Comparison of ENCODE assay signal across 8 cellular contexts in genomic region chr19:32674959-32675719, GRCh38. TPM values are rescaled to one million over a fixed set of nuclear protein-coding genes. Genes with fewer than 3 reads are reported as not detected.
DNase-seq lines count a peak whose midpoint lies in the region; ATAC-seq and TF ChIP-seq lines count a peak whose summit lies in the region.

ANKRD27 (minus strand) TSS chr19:32675180; CDS start chr19:32659015, 16,165 bp downstream.

- intact Hi-C loops in cardiac septum (cut with DNase I), result loop anchor here (2.0 kb wide), 1 partner anchor 16 kb away; the partner anchor contains the start of gene NUDT19

- no peaks in the 10 kb centered on the region for H3K9me3 Mint-ChIP-seq in type B pancreatic cell

- peaks cover 10% of the 10 kb centered on the region for H3K4me1 ChIP-seq in adipocyte (ENCODE audit: control insufficient read depth, insufficient read depth, low read length)

- no peaks in the 10 kb centered on the region for H3K36me3 Mint-ChIP-seq in type B pancreatic cell

- peak; percentile 96 for DNase-seq in NCI-H1436 (lab: John Stamatoyannopoulos, UW)
- peak; percentile 97 for DNase-seq in T follicular helper cell (ENCODE audit: low read depth)
- peak; percentile 99 for DNase-seq in adipocyte (ENCODE audit: low read depth)
- peak; percentile 99 for DNase-seq in cardiac septum (ENCODE audit: low spot score)
- DNase-seq in pons (ENCODE audit: low spot score), result peak; percentile 99
- peak; percentile 99 for DNase-seq in type B pancreatic cell (ENCODE audit: extremely low spot score, unreplicated experiment)

- peak within 1 kb of the TSS; percentile 96 for H3K4me3 Mint-ChIP-seq in type B pancreatic cell

- peak; percentile 98 for ATAC-seq in HG02798 (IDR thresholded peaks at IDR 0.05; ENCODE audit: poor library complexity, unreplicated experiment)

- H3K36me3 ChIP-seq in adipocyte (ENCODE audit: control insufficient read depth, insufficient read depth, low read length, severe bottlenecking), result no peaks in the 10 kb centered on the region

- peaks cover 3% of the 10 kb centered on the region for H3K27me3 ChIP-seq in adipocyte (replicated peaks; ENCODE audit: control insufficient read depth, insufficient read depth, low read length)

- no peaks in the 10 kb centered on the region for H3K9me3 ChIP-seq in adipocyte (ENCODE audit: control insufficient read depth, low read length)

- H3K4me3 ChIP-seq in GM12875 (ENCODE audit: low read depth, low read length) (peak within 1 kb of the TSS; percentile 83), adipocyte (ENCODE audit: low read length) (peak within 1 kb of the TSS; percentile 91)

- H3K27ac Mint-ChIP-seq in type B pancreatic cell, result peak within 1 kb of the TSS; percentile 85

- TF ChIP-seq CTCF in GM12875 (IDR thresholded peaks at IDR 0.05; ENCODE audit: borderline replicate concordance, insufficient read depth, low read depth, low read length) (no peak), type B pancreatic cell (conservative IDR thresholded peaks at IDR 0.05) (no peak)

- peaks cover 12% of the 10 kb centered on the region for H3K27me3 Mint-ChIP-seq in type B pancreatic cell

- peaks cover 15% of the 10 kb centered on the region for H3K4me1 Mint-ChIP-seq in type B pancreatic cell (ENCODE audit: unreplicated experiment)

- H3K9ac ChIP-seq in adipocyte (ENCODE audit: low read length), result peak within 1 kb of the TSS; percentile 88

RNA-seq across cellular contexts. Expression of gene ANKRD27, which starts in this region (rescaled TPM):
- 24.7 TPM for total RNA-seq in cardiac septum
- total RNA-seq in type B pancreatic cell (ENCODE audit: low replicate concordance), result 37.0 and 40.2 TPM in 2 replicates

Comparison
In these comparisons a context has a peak if more than half of its experiments do, and no peak if none do; other contexts are left out.
1. Peak in every context shown above with its lines: DNase-seq, ATAC-seq and H3K4me3 ChIP-seq.